In genomic region chr1:34739613-34740012, GRCh38 we compare ENCODE assay signal across 23 cellular contexts. TPM values are rescaled to one million over a fixed set of nuclear protein-coding genes. Genes with fewer than 3 reads are reported as not detected.
DNase-seq lines count a peak whose midpoint lies in the region; ATAC-seq lines count a peak whose summit lies in the region.
"Had no signal": no experiment of that assay in that cellular context is flagged by ENCODE, and none has a peak within 500 bp of the region (broad histone marks: within the 10 kb centered on the region; RNA-seq: fewer than 3 reads in every experiment).

No MANE protein-coding gene starts in this region.

- peaks cover 0 to 7% of the 10 kb centered on the region in 2 donors for H3K4me1 ChIP-seq in neuronal stem cell (ENCODE audit: control insufficient read depth in 2 of 2, insufficient read depth in 1 of 2, low read depth in 1 of 2, low read length in 2 of 2)

- H2AFZ ChIP-seq in neuronal stem cell (ENCODE audit: low read length), result no peak overlapping the region
- H2AFZ ChIP-seq: PC-9 had no signal

- H3K79me1 ChIP-seq in neuronal stem cell (ENCODE audit: low read depth, low read length), result no peaks in the 10 kb centered on the region

- no peak overlapping the region for H3K4me3 ChIP-seq in neuronal stem cell (ENCODE audit: low read length in 2 of 2)
- H3K4me3 ChIP-seq: PC-9 had no signal

- no peak overlapping the region for H2BK12ac ChIP-seq in neuronal stem cell (ENCODE audit: low read length)

- no peak for ATAC-seq in HG03354 (IDR thresholded peaks at IDR 0.05; ENCODE audit: poor library complexity, severe bottlenecking, unreplicated experiment)
- ATAC-seq: CD8-positive, alpha-beta T cell; T-cell had no signal

- H3K9ac ChIP-seq in neuronal stem cell (ENCODE audit: low read depth, low read length, poor library complexity), result no peak overlapping the region

- in situ Hi-C loops in SK-MEL-5 (cut with HindIII; ENCODE audit: low pct_unique_long_range_greater_than_20kb, low sequenced_read_pairs) (no loop called here), ACHN (cut with HindIII; ENCODE audit: low pct_ligation_motif_present, low pct_unique_long_range_greater_than_20kb, low sequenced_read_pairs) (no loop called here)

- H4K8ac ChIP-seq in neuronal stem cell (ENCODE audit: low read depth, low read length), result no peak overlapping the region

- peak overlapping the region; percentile 65 for H3K18ac ChIP-seq in neuronal stem cell (ENCODE audit: low read length)

- H2BK5ac ChIP-seq in neuronal stem cell (ENCODE audit: low read length), result no peak overlapping the region

- no peak overlapping the region for H3K14ac ChIP-seq in neuronal stem cell (ENCODE audit: low read length)

- whole genome bisulfite sequencing in neuronal stem cell (ENCODE audit: extremely low coverage in 2 of 2, insufficient read length in 2 of 2, insufficient replicate concordance in 1 of 2), 2 donors, result no CpG with 5 or more reads among the region's 3 CpGs

- no peak overlapping the region for H3K4ac ChIP-seq in neuronal stem cell (ENCODE audit: low read length)

- H3K23ac ChIP-seq in neuronal stem cell (ENCODE audit: low read depth, low read length, poor library complexity), result peak overlapping the region; percentile 60

- H3K36me3 ChIP-seq in neuronal stem cell (replicated peaks in 1 of 2; ENCODE audit: control insufficient read depth in 2 of 2, insufficient read depth in 2 of 2, low read length in 2 of 2), result no peaks in the 10 kb centered on the region

- H2BK120ac ChIP-seq in neuronal stem cell (ENCODE audit: low read depth, low read length), result no peak overlapping the region

- peak overlapping the region; percentile 34 for H2AK5ac ChIP-seq in neuronal stem cell (ENCODE audit: low read depth, low read length)

- no peaks in the 10 kb centered on the region for H3K9me3 ChIP-seq in neuronal stem cell (replicated peaks in 1 of 2; ENCODE audit: control insufficient read depth in 2 of 2, insufficient read depth in 1 of 2, low read depth in 1 of 2, low read length in 2 of 2)

- no peak overlapping the region for H3K4me2 ChIP-seq in neuronal stem cell (ENCODE audit: insufficient read depth, low read length, poor library complexity, severe bottlenecking)
- H3K4me2 ChIP-seq: PC-9 had no signal

- DNase-seq in DMS53 (lab: John Stamatoyannopoulos, UW) (peak; percentile 27), DMS53 treated with DMSO at 0.1 percent for 48 hours (lab: John Stamatoyannopoulos, UW; ENCODE audit: unreplicated experiment) (no peak), NCI-H1092 treated with DMSO at 0.1 percent for 48 hours (lab: John Stamatoyannopoulos, UW) (peak; percentile 64), SK-MEL-5 (ENCODE audit: low read depth, low spot score) (peak; percentile 68), neuronal stem cell (ENCODE audit: low spot score) (no peak), GF-D8 (lab: John Stamatoyannopoulos, UW) (no peak), ACHN (no peak)
- DNase-seq: AML-193; C1 segment of cervical spinal cord; CD8-positive, alpha-beta T cell; GOT3; NCI-H1417 treated with DMSO at 0.1 percent for 48 hours; NCI-H187 treated with DMSO at 0.1 percent for 48 hours; NCI-H524 treated with DMSO at 0.1 percent for 48 hours; PC-9; RPMI8226; SIG-M5; T-cell had no signal

- no peak overlapping the region for H2BK15ac ChIP-seq in neuronal stem cell (ENCODE audit: low read length)

- no peak overlapping the region for H4K91ac ChIP-seq in neuronal stem cell (ENCODE audit: low read depth, low read length, poor library complexity)

- H3K27ac ChIP-seq in neuronal stem cell (replicated peaks; ENCODE audit: low read length), result no peak overlapping the region
- H3K27ac ChIP-seq: 22Rv1, PC-9 had no signal

- H3K27me3 ChIP-seq in neuronal stem cell (ENCODE audit: control insufficient read depth in 3 of 3, insufficient read depth in 3 of 3, low read depth in 1 of 3, low read length in 3 of 3), result peaks cover 0 to 34% (median 0%) of the 10 kb centered on the region in 3 experiments

RNA-seq across cellular contexts. Expression of gene GJB5, which starts 15.2 kb away (rescaled TPM):
- not detected in 2 replicates for total RNA-seq in SK-MEL-5 (2014; rRNA removed; shearing (Covaris generic))
- not detected in 2 replicates for polyA plus RNA-seq in SK-MEL-5 (2015; cell fraction: cytosol; rRNA removed)
- polyA plus RNA-seq in SK-MEL-5 (2015; cell fraction: nucleus; rRNA removed), result not detected in 2 replicates
- 0.03 TPM for polyA plus RNA-seq in neuronal stem cell (2013, experiment 1 of 2)
- polyA plus RNA-seq in neuronal stem cell (2013, experiment 2 of 2), result 0.07 TPM
- total RNA-seq: CD8-positive, alpha-beta T cell; M059J; T-cell had no signal
- polyA plus RNA-seq: AG04450, IgD-negative memory B cell had no signal

RNA-seq across cellular contexts. Expression of gene GJB4, which starts 19.9 kb away (rescaled TPM):
- total RNA-seq in SK-MEL-5 (2014; rRNA removed; shearing (Covaris generic)), result not detected in 2 replicates
- not detected in 2 replicates for polyA plus RNA-seq in SK-MEL-5 (2015; cell fraction: cytosol; rRNA removed)
- polyA plus RNA-seq in SK-MEL-5 (2015; cell fraction: nucleus; rRNA removed), result not detected in 2 replicates
- not detected for polyA plus RNA-seq in neuronal stem cell (2013, experiment 1 of 2)
- polyA plus RNA-seq in neuronal stem cell (2013, experiment 2 of 2), result not detected
- total RNA-seq: CD8-positive, alpha-beta T cell; M059J; T-cell had no signal
- polyA plus RNA-seq: AG04450, IgD-negative memory B cell had no signal

RNA-seq across cellular contexts. Expression of gene GJB3, which starts 41.4 kb away (rescaled TPM):
- not detected in 2 replicates for total RNA-seq in SK-MEL-5 (2014; rRNA removed; shearing (Covaris generic))
- not detected in 2 replicates for polyA plus RNA-seq in SK-MEL-5 (2015; cell fraction: cytosol; rRNA removed)
- polyA plus RNA-seq in SK-MEL-5 (2015; cell fraction: nucleus; rRNA removed), result not detected in 2 replicates
- polyA plus RNA-seq in neuronal stem cell (2013, experiment 1 of 2), result not detected
- not detected for polyA plus RNA-seq in neuronal stem cell (2013, experiment 2 of 2)
- total RNA-seq: CD8-positive, alpha-beta T cell; T-cell had no signal
- polyA plus RNA-seq: AG04450, IgD-negative memory B cell had no signal

RNA-seq across cellular contexts. Expression of gene GJA4, which starts 53.2 kb away (rescaled TPM):
- total RNA-seq in SK-MEL-5 (2014; rRNA removed; shearing (Covaris generic)), result not detected in 2 replicates
- polyA plus RNA-seq in SK-MEL-5 (2015; cell fraction: cytosol; rRNA removed), result not detected in 2 replicates
- not detected in 2 replicates for polyA plus RNA-seq in SK-MEL-5 (2015; cell fraction: nucleus; rRNA removed)
- polyA plus RNA-seq in neuronal stem cell (2013, experiment 1 of 2), result 0.01 TPM
- polyA plus RNA-seq in neuronal stem cell (2013, experiment 2 of 2), result not detected
- total RNA-seq: CD8-positive, alpha-beta T cell; M059J; PC-9; T-cell had no signal
- polyA plus RNA-seq: AG04450, IgD-negative memory B cell had no signal

Comparison
In these comparisons a context has a peak if more than half of its experiments do, and no peak if none do; other contexts are left out.
1. DNase-seq: peak in DMS53 (single experiment), NCI-H1092 treated with DMSO at 0.1 percent for 48 hours (single experiment) and SK-MEL-5 (single experiment); none in DMS53 treated with DMSO at 0.1 percent for 48 hours (single experiment), neuronal stem cell (single experiment), GF-D8 (single experiment) and ACHN (single experiment).